In genomic region chr14:101249676-101250036, GRCh38 we compare ENCODE assay signal across 24 cellular contexts.
"Had no signal": no experiment of that assay in that cellular context is flagged by ENCODE, and none has a peak within 500 bp of the region (broad histone marks: within the 10 kb centered on the region; RNA-seq: fewer than 3 reads in every experiment).

No MANE protein-coding gene starts in this region.

- H3K27me3 ChIP-seq: MG63, SJCRH30 had no signal

- H3K4me3 ChIP-seq: breast epithelium, MG63, SJCRH30 had no signal

- FAIRE-seq: TTC549 had no signal

- H3K4me1 ChIP-seq: breast epithelium, SJCRH30 had no signal

- H3K27ac ChIP-seq: breast epithelium, SJCRH30 had no signal

- H3K9me3 ChIP-seq: breast epithelium, MG63, SJCRH30 had no signal

- H3K36me3 ChIP-seq: breast epithelium, MG63, SJCRH30 had no signal

- DNase-seq: activated CD4-positive, alpha-beta T cell treated with anti-CD3 and anti-CD28 coated beads, Interleukin-2, amount 10 ng/mL, durations not matched to agents 7 days and 5 days; activated CD4-positive, CD25-positive, alpha-beta regulatory T cell; activated CD8-positive, alpha-beta memory T cell treated with anti-CD3 and anti-CD28 coated beads, Interleukin-2, amount 50 U/mL, for 48 hours; activated T-cell treated with anti-CD3 and anti-CD28 coated beads, Interleukin-2, amount 50 U/mL, for 1 hour; aorta; MG63; MV-4-11; NCI-H1092 treated with DMSO at 0.1 percent for 48 hours; NCI-H1436; NCI-H1694 treated with DMSO at 0.1 percent for 48 hours; NCI-H2029 treated with DMSO at 0.1 percent for 48 hours; NCI-H345; NCI-H510A; NCI-H526 treated with DMSO at 0.1 percent for 48 hours; NCI-H82; Right ventricle myocardium superior; RPMI8226; SJCRH30; T-helper 2 cell; T1000 had no signal

- ATAC-seq: Panc1, T-cell had no signal
